13 cellular contexts compared by ENCODE assay signal in genomic region chr4:139018501-139018900, GRCh38. TPM values are rescaled to one million over a fixed set of nuclear protein-coding genes. Genes with fewer than 3 reads are reported as not detected.
DNase-seq lines count a peak whose midpoint lies in the region; ATAC-seq and TF ChIP-seq lines count a peak whose summit lies in the region.
"Had no signal": no experiment of that assay in that cellular context is flagged by ENCODE, and none has a peak within 500 bp of the region (broad histone marks: within the 10 kb centered on the region; RNA-seq: fewer than 3 reads in every experiment).

No MANE protein-coding gene starts in this region.

- POLR2A ChIA-PET in naive thymus-derived CD4-positive, alpha-beta T cell (lab: Charles Lee), result interaction anchor here (0.6 kb wide), 1 partner anchor 280 kb away, joined by 4 read pairs; no protein-coding TSS in a partner anchor
- POLR2A ChIA-PET in HEK293T (lab: Yijun Ruan, JAX), result interaction anchor here (0.8 to 1.1 kb wide), 3 partner anchors 10 to 283 kb away, joined by 3 to 4 read pairs (median 3); partner anchors contain the start of genes ELF2 and NAA15

- H3K27ac ChIP-seq in RWPE2 (ENCODE audit: poor library complexity, severe bottlenecking), result peak overlapping the region; percentile 98
- no peak overlapping the region for H3K27ac ChIP-seq in naive thymus-derived CD4-positive, alpha-beta T cell (ENCODE audit: low read depth, low read length)
- H3K27ac ChIP-seq: vagina had no signal

- H3K4me2 ChIP-seq in skeletal muscle satellite cell (ENCODE audit: low read length), result peak overlapping the region; percentile 76

- H3K36me3 ChIP-seq in RWPE2 (ENCODE audit: low read depth) (peaks cover 29% of the 10 kb centered on the region), skeletal muscle satellite cell (ENCODE audit: insufficient read depth, low read length) (no peaks in the 10 kb centered on the region)
- no peaks in the 10 kb centered on the region for H3K36me3 ChIP-seq in naive thymus-derived CD4-positive, alpha-beta T cell (ENCODE audit: control insufficient read depth in 2 of 3, insufficient read depth in 3 of 3, low read length in 3 of 3)
- H3K36me3 ChIP-seq: vagina had no signal

- no peaks in the 10 kb centered on the region for H3K27me3 ChIP-seq in RWPE2 (ENCODE audit: insufficient read depth, poor library complexity, severe bottlenecking)
- no peaks in the 10 kb centered on the region for H3K27me3 ChIP-seq in skeletal muscle satellite cell (ENCODE audit: control insufficient read depth, insufficient read depth, low read length)
- no peaks in the 10 kb centered on the region for H3K27me3 ChIP-seq in naive thymus-derived CD4-positive, alpha-beta T cell (ENCODE audit: control insufficient read depth in 2 of 2, insufficient read depth in 2 of 2, low read length in 2 of 2)
- H3K27me3 ChIP-seq: vagina had no signal

- peak overlapping the region; percentile 13 for H3K27ac Mint-ChIP-seq in activated CD8-positive, alpha-beta memory T cell treated with anti-CD3 and anti-CD28 coated beads, Interleukin-2, amount 10 ng/mL, durations not matched to agents 7 days and 5 days
- H3K27ac Mint-ChIP-seq in naive thymus-derived CD4-positive, alpha-beta T cell, result peak overlapping the region in 2 of 9 donors; percentile 35 to 51

- CTCF ChIA-PET in activated CD8-positive, alpha-beta memory T cell treated with anti-CD3 and anti-CD28 coated beads, Interleukin-2, amount 10 ng/mL, durations not matched to agents 7 days and 5 days (lab: Charles Lee), result interaction anchor here (0.7 to 6.1 kb wide), 4 partner anchors 9 to 282 kb away, joined by 3 to 38 read pairs (median 4); partner anchors contain the start of gene NAA15
- CTCF ChIA-PET in naive thymus-derived CD4-positive, alpha-beta T cell (lab: Charles Lee), result interaction anchor here (1.0 to 1.2 kb wide), 3 partner anchors 10 to 12 kb away, joined by 3 to 4 read pairs (median 3); no protein-coding TSS in a partner anchor
- CTCF ChIA-PET in HEK293T (lab: Yijun Ruan, JAX), result interaction anchor here (6.4 kb wide), 1 partner anchor 12 kb away, joined by 47 read pairs; no protein-coding TSS in a partner anchor

- H3K4me3 ChIP-seq in RWPE2 (ENCODE audit: severe bottlenecking) (no peak overlapping the region), epithelial cell of proximal tubule (ENCODE audit: low read depth, low read length) (peak overlapping the region; percentile 85), skeletal muscle satellite cell (ENCODE audit: low read length) (peak overlapping the region; percentile 33)
- H3K4me3 ChIP-seq in naive thymus-derived CD4-positive, alpha-beta T cell (ENCODE audit: low read length), result no peak overlapping the region
- H3K4me3 ChIP-seq: vagina had no signal

- no peaks in the 10 kb centered on the region for H3K9me3 Mint-ChIP-seq in activated CD8-positive, alpha-beta memory T cell treated with anti-CD3 and anti-CD28 coated beads, Interleukin-2, amount 10 ng/mL, durations not matched to agents 7 days and 5 days (ENCODE audit: low read depth)
- H3K9me3 Mint-ChIP-seq in naive thymus-derived CD4-positive, alpha-beta T cell, result no peaks in the 10 kb centered on the region
- H3K9me3 Mint-ChIP-seq: CD4-positive, CD25-positive, alpha-beta regulatory T cell; naive B cell had no signal

- peaks cover 10% of the 10 kb centered on the region for H3K36me3 Mint-ChIP-seq in activated CD8-positive, alpha-beta memory T cell treated with anti-CD3 and anti-CD28 coated beads, Interleukin-2, amount 10 ng/mL, durations not matched to agents 7 days and 5 days
- H3K36me3 Mint-ChIP-seq in naive thymus-derived CD4-positive, alpha-beta T cell, result peaks cover 0 to 6% (median 0%) of the 10 kb centered on the region in 5 donors
- H3K36me3 Mint-ChIP-seq: CD4-positive, CD25-positive, alpha-beta regulatory T cell; naive B cell had no signal

- H3K9me3 ChIP-seq in RWPE2 (ENCODE audit: severe bottlenecking), result no peaks in the 10 kb centered on the region
- H3K9me3 ChIP-seq in skeletal muscle satellite cell (replicated peaks; ENCODE audit: low read length), result no peaks in the 10 kb centered on the region
- H3K9me3 ChIP-seq in naive thymus-derived CD4-positive, alpha-beta T cell (ENCODE audit: control insufficient read depth in 2 of 3, low read length in 3 of 3), result no peaks in the 10 kb centered on the region
- H3K9me3 ChIP-seq: vagina had no signal

- peaks cover 44% of the 10 kb centered on the region for H3K4me1 Mint-ChIP-seq in activated CD8-positive, alpha-beta memory T cell treated with anti-CD3 and anti-CD28 coated beads, Interleukin-2, amount 10 ng/mL, durations not matched to agents 7 days and 5 days
- peaks cover 14 to 51% (median 24%) of the 10 kb centered on the region in 7 donors for H3K4me1 Mint-ChIP-seq in naive thymus-derived CD4-positive, alpha-beta T cell

- H3K9ac ChIP-seq in skeletal muscle satellite cell (ENCODE audit: low read depth, low read length), result peak overlapping the region; percentile 31

- no peak overlapping the region for H3K4me3 Mint-ChIP-seq in activated CD8-positive, alpha-beta memory T cell treated with anti-CD3 and anti-CD28 coated beads, Interleukin-2, amount 10 ng/mL, durations not matched to agents 7 days and 5 days
- peak overlapping the region in 2 of 10 donors; percentile 6 to 31 for H3K4me3 Mint-ChIP-seq in naive thymus-derived CD4-positive, alpha-beta T cell

- TF ChIP-seq CTCF in RWPE2 (IDR thresholded peaks at IDR 0.05; ENCODE audit: poor library complexity, severe bottlenecking) (no peak), epithelial cell of proximal tubule (conservative IDR thresholded peaks at IDR 0.05; ENCODE audit: low read depth, low read length) (no peak)

- no peaks in the 10 kb centered on the region for H3K27me3 Mint-ChIP-seq in activated CD8-positive, alpha-beta memory T cell treated with anti-CD3 and anti-CD28 coated beads, Interleukin-2, amount 10 ng/mL, durations not matched to agents 7 days and 5 days
- H3K27me3 Mint-ChIP-seq in naive thymus-derived CD4-positive, alpha-beta T cell, result no peaks in the 10 kb centered on the region
- H3K27me3 Mint-ChIP-seq: CD4-positive, CD25-positive, alpha-beta regulatory T cell; naive B cell had no signal

- intact Hi-C loops in naive thymus-derived CD4-positive, alpha-beta T cell (cut with micrococcal nuclease), result loop anchor here (5.0 to 10.0 kb wide), 5 partner anchors 634 to 1504 kb away; partner anchors contain the start of genes ELMOD2 (in 1 of the 2), SCOC (in 1 of the 2) and SLC7A11 (in 1 of the 2)

- no peak for ATAC-seq in activated CD8-positive, alpha-beta memory T cell treated with anti-CD3 and anti-CD28 coated beads, Interleukin-2, amount 10 ng/mL, durations not matched to agents 7 days and 5 days
- ATAC-seq in RWPE2 (ENCODE audit: low read depth), result no peak
- no peak for ATAC-seq in naive thymus-derived CD4-positive, alpha-beta T cell
- ATAC-seq in HG02970 (IDR thresholded peaks at IDR 0.05; ENCODE audit: low FRiP score, unreplicated experiment), result no peak

- H3K4me1 ChIP-seq in RWPE2 (ENCODE audit: insufficient read depth, poor library complexity, severe bottlenecking) (peaks cover 23% of the 10 kb centered on the region), skeletal muscle satellite cell (ENCODE audit: control insufficient read depth, insufficient read depth, low read length) (peaks cover 41% of the 10 kb centered on the region)
- peaks cover 7 to 10% of the 10 kb centered on the region in 2 donors for H3K4me1 ChIP-seq in naive thymus-derived CD4-positive, alpha-beta T cell (ENCODE audit: control insufficient read depth in 2 of 2, insufficient read depth in 2 of 2, low read length in 2 of 2)

- no peak for DNase-seq in activated CD8-positive, alpha-beta memory T cell treated with anti-CD3 and anti-CD28 coated beads, Interleukin-2, amount 10 ng/mL, durations not matched to agents 7 days and 5 days
- DNase-seq in activated CD8-positive, alpha-beta memory T cell treated with anti-CD3 and anti-CD28 coated beads, Interleukin-2, amount 50 U/mL, for 48 hours, result no peak
- DNase-seq in RWPE2 (ENCODE audit: low spot score) (no peak), epithelial cell of proximal tubule (ENCODE audit: low read depth) (no peak), HEK293T (ENCODE audit: extremely low spot score) (no peak)
- DNase-seq in naive thymus-derived CD4-positive, alpha-beta T cell, result no peak
- DNase-seq: activated naive CD4-positive, alpha-beta T cell treated with anti-CD3 and anti-CD28 coated beads, Interleukin-2, amount 50 U/mL, for 16 hours; CD4-positive, CD25-positive, alpha-beta regulatory T cell; H7; naive B cell had no signal

TF ChIP-seq in HEK293T, 16 proteins besides CTCF, POLR2A, EP300 and RAD21:
- TF ChIP-seq SP1 (IDR thresholded peaks at IDR 0.05) (no peak), ELF4 (IDR thresholded peaks at IDR 0.05) (no peak), ZNF384 (IDR thresholded peaks at IDR 0.05) (no peak), LEF1 (IDR thresholded peaks at IDR 0.05; ENCODE audit: borderline replicate concordance) (no peak), CTBP1 (IDR thresholded peaks at IDR 0.05; ENCODE audit: borderline replicate concordance) (no peak), FOXM1 (IDR thresholded peaks at IDR 0.05; ENCODE audit: borderline replicate concordance) (no peak), ARNT (IDR thresholded peaks at IDR 0.05) (no peak), HDGF (IDR thresholded peaks at IDR 0.05; ENCODE audit: borderline replicate concordance) (no peak), FOXA1 (IDR thresholded peaks at IDR 0.05) (no peak), FOXK2 (IDR thresholded peaks at IDR 0.05) (no peak), BHLHE40 (IDR thresholded peaks at IDR 0.05; ENCODE audit: borderline replicate concordance) (no peak), NFRKB (IDR thresholded peaks at IDR 0.05) (no peak), SUZ12 (IDR thresholded peaks at IDR 0.05) (no peak), L3MBTL2 (conservative IDR thresholded peaks at IDR 0.05) (no peak)
- TF ChIP-seq, protein P1, sequence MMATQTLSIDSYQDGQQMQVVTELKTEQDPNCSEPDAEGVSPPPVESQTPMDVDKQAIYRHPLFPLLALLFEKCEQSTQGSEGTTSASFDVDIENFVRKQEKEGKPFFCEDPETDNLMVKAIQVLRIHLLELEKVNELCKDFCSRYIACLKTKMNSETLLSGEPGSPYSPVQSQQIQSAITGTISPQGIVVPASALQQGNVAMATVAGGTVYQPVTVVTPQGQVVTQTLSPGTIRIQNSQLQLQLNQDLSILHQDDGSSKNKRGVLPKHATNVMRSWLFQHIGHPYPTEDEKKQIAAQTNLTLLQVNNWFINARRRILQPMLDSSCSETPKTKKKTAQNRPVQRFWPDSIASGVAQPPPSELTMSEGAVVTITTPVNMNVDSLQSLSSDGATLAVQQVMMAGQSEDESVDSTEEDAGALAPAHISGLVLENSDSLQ (IDR thresholded peaks at IDR 0.05), result no peak
TF ChIP-seq in HEK293T: peak in this region for 0.

RNA-seq across cellular contexts. Expression of gene NOCT, which starts 2.9 kb away (rescaled TPM):
- 10 to 100 TPM in 1 of 2 experiments, 1 to 10 TPM in 1; 8.8 to 12.4 TPM for total RNA-seq in activated CD8-positive, alpha-beta memory T cell treated with anti-CD3 and anti-CD28 coated beads, Interleukin-2, amount 10 ng/mL, durations not matched to agents 7 days and 5 days
- 27.4 and 41.9 TPM in 2 replicates for total RNA-seq in epithelial cell of proximal tubule
- 17.7 and 22.7 TPM in 2 replicates for total RNA-seq in skeletal muscle satellite cell (2012; rRNA removed)
- 10 to 100 TPM in 2 of 5 experiments, 1 to 10 TPM in 3; 1.6 to 33.7 (median 8.8) TPM for total RNA-seq in naive thymus-derived CD4-positive, alpha-beta T cell
- polyA plus RNA-seq in naive thymus-derived CD4-positive, alpha-beta T cell, result under 1 TPM; 0.12 to 0.91 TPM

Comparison
In these comparisons a context has a peak if more than half of its experiments do, and no peak if none do; other contexts are left out.
1. H3K4me3 ChIP-seq: peak in epithelial cell of proximal tubule (single experiment) and skeletal muscle satellite cell (single experiment); none in RWPE2 (single experiment) and naive thymus-derived CD4-positive, alpha-beta T cell (single experiment).